In the genomic region with DNA sequence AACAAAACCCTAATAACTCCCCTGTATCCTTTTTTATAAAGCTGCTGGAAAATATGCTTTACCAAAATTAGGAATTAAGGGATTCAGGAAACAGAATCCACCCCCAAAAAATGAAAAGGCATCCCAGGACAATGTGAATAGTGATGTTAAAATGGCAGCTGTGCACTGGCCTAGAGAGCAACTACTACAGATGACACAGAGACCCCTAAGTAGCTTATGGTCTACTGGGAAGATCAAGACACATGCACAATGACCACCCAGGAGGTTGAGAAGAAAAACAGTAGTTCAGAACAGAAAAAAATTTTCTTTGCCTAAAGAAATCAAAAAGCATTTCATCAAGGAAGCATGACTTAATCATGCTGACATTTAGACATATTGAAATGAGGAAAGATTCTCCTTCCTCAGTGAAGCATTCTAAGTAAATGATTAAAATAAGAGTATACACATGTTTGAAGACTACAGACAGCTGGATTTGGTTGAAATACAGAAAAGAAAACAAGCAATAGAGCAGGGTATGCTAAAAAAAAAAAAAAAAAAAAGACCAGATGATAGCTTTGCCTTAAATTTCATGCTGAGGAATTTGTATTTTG, we compare ENCODE assay signal across 18 cellular contexts.
"Had no signal": no experiment of that assay in that cellular context is flagged by ENCODE, and none has a peak within 500 bp of the region (broad histone marks: within the 10 kb centered on the region; RNA-seq: fewer than 3 reads in every experiment).

No MANE protein-coding gene starts in this region.

- H3K4me3 ChIP-seq: coronary artery, heart right ventricle, left lung, neural progenitor cell, skin epidermis, transverse colon had no signal

- H3K9ac ChIP-seq: neural progenitor cell, parathyroid adenoma had no signal

- H3K27me3 ChIP-seq: heart right ventricle, left lung, neural progenitor cell, transverse colon had no signal

- H3K79me2 ChIP-seq: parathyroid adenoma had no signal

- H3K4me3 Mint-ChIP-seq: activated CD8-positive, alpha-beta T cell treated with anti-CD3 and anti-CD28 coated beads, Interleukin-2, amount 10 ng/mL, durations not matched to agents 7 days and 5 days; activated naive CD8-positive, alpha-beta T cell treated with anti-CD3 and anti-CD28 coated beads, Interleukin-2, amount 50 U/mL, for 24 hours; activated T-helper 1 cell treated with anti-CD3 and anti-CD28 coated beads, Interleukin-12 subunit alpha, Interleukin-12 subunit beta, Interleukin-2, Interleukin-4 antibody, amounts not matched to agents 30 ng/mL and 10 ng/mL and 1 ng/mL, durations not matched to agents 14 hours and 24 hours and 36 hours; effector memory CD8-positive, alpha-beta T cell; neural progenitor cell; T-cell had no signal

- H3K36me3 Mint-ChIP-seq: T-cell had no signal

- H3K27me3 Mint-ChIP-seq: activated naive CD8-positive, alpha-beta T cell treated with anti-CD3 and anti-CD28 coated beads, Interleukin-2, amount 50 U/mL, for 24 hours; effector memory CD8-positive, alpha-beta T cell; T-cell had no signal

- H3K27ac ChIP-seq: heart right ventricle, neural progenitor cell, parathyroid adenoma, skin epidermis, transverse colon had no signal

- H3K9me3 Mint-ChIP-seq: activated naive CD8-positive, alpha-beta T cell treated with anti-CD3 and anti-CD28 coated beads, Interleukin-2, amount 50 U/mL, for 24 hours; activated T-helper 1 cell treated with anti-CD3 and anti-CD28 coated beads, Interleukin-12 subunit alpha, Interleukin-12 subunit beta, Interleukin-2, Interleukin-4 antibody, amounts not matched to agents 30 ng/mL and 10 ng/mL and 1 ng/mL, durations not matched to agents 14 hours and 24 hours and 36 hours had no signal

- H3K27ac Mint-ChIP-seq: activated CD8-positive, alpha-beta T cell treated with anti-CD3 and anti-CD28 coated beads, Interleukin-2, amount 10 ng/mL, durations not matched to agents 7 days and 5 days; activated naive CD8-positive, alpha-beta T cell treated with anti-CD3 and anti-CD28 coated beads, Interleukin-2, amount 50 U/mL, for 24 hours; activated T-helper 1 cell treated with anti-CD3 and anti-CD28 coated beads, Interleukin-12 subunit alpha, Interleukin-12 subunit beta, Interleukin-2, Interleukin-4 antibody, amounts not matched to agents 30 ng/mL and 10 ng/mL and 1 ng/mL, durations not matched to agents 14 hours and 24 hours and 36 hours; effector memory CD8-positive, alpha-beta T cell; neural progenitor cell; T-cell had no signal

- H3K9me3 ChIP-seq: heart right ventricle, left lung, transverse colon had no signal

- DNase-seq: activated CD8-positive, alpha-beta memory T cell treated with anti-CD3 and anti-CD28 coated beads, Interleukin-2, amount 50 U/mL, for 48 hours; activated CD8-positive, alpha-beta T cell treated with anti-CD3 and anti-CD28 coated beads, Interleukin-2, amount 10 ng/mL, durations not matched to agents 7 days and 5 days; activated naive CD4-positive, alpha-beta T cell; activated naive CD8-positive, alpha-beta T cell treated with anti-CD3 and anti-CD28 coated beads, Interleukin-2, amount 50 U/mL, for 24 hours; caudate nucleus; effector memory CD8-positive, alpha-beta T cell; foreskin melanocyte; heart right ventricle; left lung; SIG-M5; T-cell; T1000; transverse colon had no signal

- H3K4me1 Mint-ChIP-seq: activated naive CD8-positive, alpha-beta T cell treated with anti-CD3 and anti-CD28 coated beads, Interleukin-2, amount 50 U/mL, for 24 hours; neural progenitor cell; T-cell had no signal

- H3K4me2 ChIP-seq: neural progenitor cell had no signal

- H3K4me1 ChIP-seq: neural progenitor cell, transverse colon had no signal
